11 cellular contexts compared by ENCODE assay signal in the genomic region with DNA sequence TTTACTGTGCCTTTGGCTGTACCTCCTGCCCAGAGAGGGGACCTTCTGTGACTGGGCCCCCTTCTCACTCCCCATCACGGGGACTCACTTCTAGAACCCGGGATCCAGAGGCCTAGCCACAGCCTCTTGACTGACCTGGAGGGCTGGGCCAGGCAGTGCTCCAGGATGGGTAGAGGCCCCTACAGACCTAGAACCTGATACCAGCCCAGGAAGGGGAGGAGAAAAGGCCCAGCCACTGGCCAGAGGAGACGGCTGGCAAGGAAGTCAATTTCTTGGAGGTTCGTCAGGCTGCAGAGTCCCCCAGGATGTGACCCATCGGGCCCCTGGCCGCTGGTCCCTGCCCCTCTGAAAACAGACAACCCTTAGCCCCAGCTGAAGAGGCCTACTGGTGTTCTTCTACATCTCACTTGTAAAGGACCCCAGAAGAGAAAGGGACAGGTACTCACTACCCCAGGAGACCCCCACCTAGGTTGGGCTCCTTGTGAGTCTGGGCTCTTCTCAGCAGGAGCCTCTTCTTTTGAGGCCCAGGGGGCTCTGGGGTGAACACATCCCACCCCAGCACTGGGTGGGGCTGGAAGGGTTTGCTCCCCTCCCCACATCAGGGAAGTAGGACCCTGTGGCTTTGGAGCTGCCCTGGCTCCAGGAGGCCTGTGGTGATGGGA.
DNase-seq lines count a peak whose midpoint lies in the region; ATAC-seq and TF ChIP-seq lines count a peak whose summit lies in the region.
"Had no signal": no experiment of that assay in that cellular context is flagged by ENCODE, and none has a peak within 500 bp of the region (broad histone marks: within the 10 kb centered on the region; RNA-seq: fewer than 3 reads in every experiment).

No MANE protein-coding gene starts in this region.

- H3K4me1 Mint-ChIP-seq in Calu3 (ENCODE audit: low read depth, unreplicated experiment), result peaks cover 55% of the 10 kb centered on the region

- intact Hi-C loops in Calu3 (cut with micrococcal nuclease; ENCODE audit: unreplicated experiment), result no loop called here
- intact Hi-C loops in adrenal gland (cut with DNase I), result no loop called here
- intact Hi-C loops in left lung (cut with DNase I), result no loop called here
- intact Hi-C loops in posterior vena cava (cut with DNase I), result loop anchor here in 1 of 2 donors (10.0 kb wide), 1 partner anchor 434 kb away; no protein-coding TSS in a partner anchor

- H3K27ac ChIP-seq in adrenal gland, result peak overlapping the region in 4 of 5 donors; percentile 68 to 89 (median 79)
- peak overlapping the region; percentile 88 to 92 for H3K27ac ChIP-seq in left lung
- H3K27ac ChIP-seq in skin epidermis, result peak overlapping the region in 20 of 21 experiments; percentile 42 to 94 (median 82)
- H3K27ac ChIP-seq: HL-60 had no signal

- ATAC-seq in left lung (no peak), HG02870 (IDR thresholded peaks at IDR 0.05; ENCODE audit: unreplicated experiment) (no peak)

- H3K27ac Mint-ChIP-seq in Calu3 (ENCODE audit: unreplicated experiment), result peak overlapping the region; percentile 61

- H3K27me3 ChIP-seq in adrenal gland, result no peaks in the 10 kb centered on the region
- H3K27me3 ChIP-seq in left lung, result no peaks in the 10 kb centered on the region

- 60 to 84% (median 63%) methylated on average over 5 to 6 of the region's 6 CpGs for WGBS in adrenal gland, 4 donors

- no peaks in the 10 kb centered on the region for H3K27me3 Mint-ChIP-seq in Calu3 (ENCODE audit: unreplicated experiment)

- TF ChIP-seq CTCF in Calu3 (IDR thresholded peaks at IDR 0.05; ENCODE audit: unreplicated experiment) (no peak), adrenal gland (IDR thresholded peaks at IDR 0.05) (no peak), left lung (IDR thresholded peaks at IDR 0.05) (no peak)

- H3K36me3 ChIP-seq in adrenal gland (replicated peaks in 1 of 2) (no peaks in the 10 kb centered on the region), left lung (peaks cover 0 to 23% of the 10 kb centered on the region in 2 donors)

- no peaks in the 10 kb centered on the region for H3K9me3 Mint-ChIP-seq in Calu3 (ENCODE audit: low read depth, unreplicated experiment)

- peaks cover 44% of the 10 kb centered on the region for H3K36me3 Mint-ChIP-seq in Calu3 (ENCODE audit: insufficient read depth, unreplicated experiment)

- no TSS peak for BruUV-seq in Calu3 (replicated peaks; lab: Mats Ljungman, UMichigan)

- CTCF ChIA-PET in Calu3 (lab: Charles Lee), result interaction anchor here (0.7 to 1.6 kb wide), 3 partner anchors 10 to 254 kb away, joined by 3 to 5 read pairs (median 4); no protein-coding TSS in a partner anchor

- peaks cover 43 to 86% of the 10 kb centered on the region in 2 donors for H3K4me1 ChIP-seq in adrenal gland (replicated peaks in 1 of 2)
- H3K4me1 ChIP-seq in left lung, result peaks cover 58 to 83% of the 10 kb centered on the region in 2 donors

- no peak for TF ChIP-seq POLR2A in adrenal gland (IDR thresholded peaks at IDR 0.05)

- DNase-seq in Calu3 (no peak), adrenal gland (no peak), left lung (no peak), NCI-H2196 treated with DMSO at 0.1 percent for 48 hours (lab: John Stamatoyannopoulos, UW; ENCODE audit: unreplicated experiment) (no peak), posterior vena cava (ENCODE audit: low spot score) (no peak), GM19240 (ENCODE audit: insufficient read length, low spot score) (no peak)
- DNase-seq: DND-41, T-helper 1 cell had no signal

- no peaks in the 10 kb centered on the region for H3K9me3 ChIP-seq in adrenal gland (replicated peaks in 1 of 3)
- H3K9me3 ChIP-seq in left lung, result no peaks in the 10 kb centered on the region

- H3K4me3 Mint-ChIP-seq in Calu3 (ENCODE audit: low read depth, unreplicated experiment), result no peak overlapping the region

- no peak overlapping the region for H3K4me3 ChIP-seq in adrenal gland
- no peak overlapping the region for H3K4me3 ChIP-seq in left lung
- no peak overlapping the region for H3K4me3 ChIP-seq in skin epidermis
